In genomic region chr4:87543835-87544461, GRCh38 we compare ENCODE assay signal across 8 cellular contexts. TPM values are rescaled to one million over a fixed set of nuclear protein-coding genes. Genes with fewer than 3 reads are reported as not detected.
DNase-seq lines count a peak whose midpoint lies in the region; ATAC-seq and TF ChIP-seq lines count a peak whose summit lies in the region.

No MANE protein-coding gene starts in this region.

- peaks cover 7 to 44% (median 19%) of the 10 kb centered on the region in 3 donors for H3K4me1 ChIP-seq in gastroesophageal sphincter
- H3K4me1 ChIP-seq in spleen: no peaks in the 10 kb centered on the region

- ATAC-seq in SK-N-SH treated with all-trans-retinoic acid at 6 μM for 48 hours (peak; percentile 99), gastroesophageal sphincter (peak; percentile 53), GM19463 (IDR thresholded peaks at IDR 0.05; ENCODE audit: unreplicated experiment) (no peak)

- no peak for TF ChIP-seq EP300 in gastroesophageal sphincter (IDR thresholded peaks at IDR 0.05)

- TF ChIP-seq CTCF in gastroesophageal sphincter (IDR thresholded peaks at IDR 0.05) (peak; percentile 60 to 73 (median 70)), spleen (IDR thresholded peaks at IDR 0.05 in 8 of 11, conservative IDR thresholded peaks at IDR 0.05 in 3 of 11) (peak in 8 of 11 experiments; percentile 12 to 43 (median 24))

- H3K27me3 ChIP-seq in gastroesophageal sphincter (no peaks in the 10 kb centered on the region), spleen (replicated peaks in 1 of 7) (no peaks in the 10 kb centered on the region)

- no peaks in the 10 kb centered on the region for H3K36me3 ChIP-seq in gastroesophageal sphincter
- H3K36me3 ChIP-seq in spleen: no peaks in the 10 kb centered on the region

- WGBS in gastroesophageal sphincter (ENCODE audit: low coverage in 1 of 2), 2 donors: 9 to 15% methylated on average over 3 of the region's 3 CpGs
- 33 to 67% (median 61%) methylated on average over 3 of the region's 3 CpGs for WGBS in spleen, 5 donors

- peak; percentile 62 for DNase-seq in NCI-H82 (lab: John Stamatoyannopoulos, UW)
- DNase-seq in NCI-H82 treated with DMSO at 0.1 percent for 48 hours (lab: John Stamatoyannopoulos, UW; ENCODE audit: unreplicated experiment): no peak
- no peak for DNase-seq in spleen
- DNase-seq in DMS79 treated with DMSO at 0.1 percent for 48 hours (lab: John Stamatoyannopoulos, UW): no peak
- no peak for DNase-seq in stimulated activated CD8-positive, alpha-beta memory T cell treated with anti-CD3 and anti-CD28 coated beads, Interleukin-4, amount 100 ng/mL, for 48 hours

- H3K9me3 ChIP-seq in gastroesophageal sphincter (no peaks in the 10 kb centered on the region), spleen (no peaks in the 10 kb centered on the region)

- H3K27ac ChIP-seq in gastroesophageal sphincter (peak overlapping the region in 2 of 4 donors; percentile 26 to 86), spleen (no peak overlapping the region)

- intact Hi-C loops in spleen (cut with DNase I; ENCODE audit: low total_unique reads): no loop called here

- H3K4me3 ChIP-seq in gastroesophageal sphincter: no peak overlapping the region
- H3K4me3 ChIP-seq in spleen: no peak overlapping the region

- TF ChIP-seq POLR2A in gastroesophageal sphincter (IDR thresholded peaks at IDR 0.05): no peak
- no peak for TF ChIP-seq POLR2A in spleen (IDR thresholded peaks at IDR 0.05)

TF ChIP-seq in SK-N-SH treated with all-trans-retinoic acid at 6 μM for 48 hours, 23 proteins besides CTCF, POLR2A, EP300 and RAD21:
- no peak for TF ChIP-seq ARNTL (CRISPR knock-in tag; IDR thresholded peaks at IDR 0.05; ENCODE audit: borderline replicate concordance, low read depth)
- TF ChIP-seq ZC3H10 (CRISPR knock-in tag; IDR thresholded peaks at IDR 0.05): no peak
- TF ChIP-seq ZNF8 (CRISPR knock-in tag; IDR thresholded peaks at IDR 0.05): no peak
- no peak for TF ChIP-seq GLIS3 (CRISPR knock-in tag; IDR thresholded peaks at IDR 0.05)
- no peak for TF ChIP-seq SNAI2 (CRISPR knock-in tag; IDR thresholded peaks at IDR 0.05)
- TF ChIP-seq ZFP30 (CRISPR knock-in tag; IDR thresholded peaks at IDR 0.05): no peak
- TF ChIP-seq ZNF70 (CRISPR knock-in tag; IDR thresholded peaks at IDR 0.05): no peak
- no peak for TF ChIP-seq CREB5 (CRISPR knock-in tag; IDR thresholded peaks at IDR 0.05; ENCODE audit: low read depth)
- TF ChIP-seq RARB (CRISPR knock-in tag; IDR thresholded peaks at IDR 0.05): no peak
- no peak for TF ChIP-seq BACH2 (CRISPR knock-in tag; IDR thresholded peaks at IDR 0.05; ENCODE audit: borderline replicate concordance)
- TF ChIP-seq TCF4 (CRISPR knock-in tag; IDR thresholded peaks at IDR 0.05; ENCODE audit: borderline replicate concordance): no peak
- TF ChIP-seq PPARA (CRISPR knock-in tag; IDR thresholded peaks at IDR 0.05; ENCODE audit: borderline replicate concordance): no peak

RNA-seq across cellular contexts. Expression of gene SPARCL1, which starts 14.8 kb away (rescaled TPM):
- total RNA-seq in gastroesophageal sphincter: 1,000 to 10,000 TPM; 1,558 to 2,335 (median 1,828) TPM
- 100 to 1,000 TPM in 3 of 7 donors, 10 to 100 TPM in 4; 67.8 to 318 (median 95.8) TPM for total RNA-seq in spleen
- 100 to 1,000 TPM in 1 of 3 donors, 10 to 100 TPM in 2; 27.2 to 112 (median 54.5) TPM for polyA plus RNA-seq in spleen

Comparison
In these comparisons a context has a peak if more than half of its experiments do, and no peak if none do; other contexts are left out.
1. RNA of gene SPARCL1, which starts 14.8 kb away (total RNA-seq): 1,558 to 2,335 TPM in gastroesophageal sphincter; 67.8 to 318 TPM in spleen; every median in the first group is over 4 times any median in the second.